ENCODE assay signal across 8 cellular contexts in the genomic region with DNA sequence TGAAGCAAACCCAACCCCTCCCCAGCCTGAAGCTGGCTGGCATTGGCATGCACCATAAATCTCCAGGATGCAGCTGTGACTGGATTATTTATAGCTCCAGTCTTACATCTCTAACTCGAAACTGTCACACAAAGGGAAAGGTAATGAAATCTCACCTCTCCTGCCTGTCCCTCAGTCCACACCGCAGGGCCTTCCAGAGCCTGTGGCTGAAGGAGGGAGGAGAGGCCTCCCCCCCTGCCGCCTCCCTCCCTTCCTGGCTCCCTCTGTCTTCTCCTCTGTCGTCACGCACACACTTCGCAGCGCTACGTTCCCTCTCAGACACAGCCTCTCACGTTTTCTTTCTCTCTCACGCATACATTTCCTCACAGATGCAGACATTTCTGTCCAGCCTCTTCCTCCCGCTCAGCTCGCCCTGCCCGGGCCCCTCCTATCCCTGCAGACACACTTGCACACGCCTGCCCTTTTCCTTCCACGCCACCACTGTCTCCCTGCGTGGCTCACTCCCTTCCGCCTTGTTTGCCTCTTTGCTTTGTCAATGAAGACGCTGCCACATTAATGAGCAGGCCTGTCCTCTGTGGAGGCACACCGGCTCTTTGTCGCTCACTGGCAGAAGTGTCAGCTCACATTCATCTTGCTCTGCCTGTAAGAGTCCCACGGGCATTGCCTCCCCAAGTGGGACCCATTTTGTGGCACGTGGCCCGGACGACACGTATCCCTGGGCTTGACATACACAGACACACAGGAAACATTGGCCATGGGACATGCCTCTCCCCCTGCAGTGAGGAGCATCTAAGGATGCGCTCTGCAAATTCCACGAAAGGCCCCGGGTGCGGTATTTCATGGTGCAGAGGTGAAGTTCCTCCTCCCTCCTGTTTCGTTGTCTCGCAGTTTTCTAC. TPM values are rescaled to one million over a fixed set of nuclear protein-coding genes. Genes with fewer than 3 reads are reported as not detected.
A peak's percentile ranks its signal among the peaks of the same experiment; 100 is the strongest.
DNase-seq lines count a peak whose midpoint lies in the region; ATAC-seq, FAIRE-seq and TF ChIP-seq lines count a peak whose summit lies in the region.

No MANE protein-coding gene starts in this region.

- intact Hi-C loops in activated CD4-positive, alpha-beta memory T cell treated with anti-CD3 and anti-CD28 coated beads for 36 hours (cut with micrococcal nuclease), result no loop called here

- no peak overlapping the region for H3K27ac Mint-ChIP-seq in activated CD4-positive, alpha-beta memory T cell treated with anti-CD3 and anti-CD28 coated beads for 36 hours

- H3K27me3 Mint-ChIP-seq in activated CD4-positive, alpha-beta memory T cell treated with anti-CD3 and anti-CD28 coated beads for 36 hours, result no peaks in the 10 kb centered on the region

- no peak overlapping the region for H3K4me3 Mint-ChIP-seq in activated CD4-positive, alpha-beta memory T cell treated with anti-CD3 and anti-CD28 coated beads for 36 hours

- no peaks in the 10 kb centered on the region for H3K36me3 Mint-ChIP-seq in activated CD4-positive, alpha-beta memory T cell treated with anti-CD3 and anti-CD28 coated beads for 36 hours

- no peaks in the 10 kb centered on the region for H3K9me3 ChIP-seq in muscle layer of colon (ENCODE audit: low read length)

- CTCF ChIA-PET in activated CD4-positive, alpha-beta memory T cell treated with anti-CD3 and anti-CD28 coated beads for 36 hours (lab: Charles Lee), result interaction anchor here (1.4 kb wide), 1 partner anchor 70 kb away, joined by 3 read pairs; no protein-coding TSS in a partner anchor

- H3K4me3 ChIP-seq in AG10803 (ENCODE audit: low read length) (peak overlapping the region; percentile 15), muscle layer of colon (ENCODE audit: low read depth in 1 of 2, low read length in 2 of 2) (peak overlapping the region in 1 of 2 donors; percentile 38)

- TF ChIP-seq CTCF in AG10803 (conservative IDR thresholded peaks at IDR 0.05; ENCODE audit: low read length), result no peak

- H3K4me1 Mint-ChIP-seq in activated CD4-positive, alpha-beta memory T cell treated with anti-CD3 and anti-CD28 coated beads for 36 hours (ENCODE audit: low read depth), result peaks cover 10% of the 10 kb centered on the region

- no peak for ATAC-seq in HG03521 (IDR thresholded peaks at IDR 0.05; ENCODE audit: unreplicated experiment)

- H3K36me3 ChIP-seq in muscle layer of colon (ENCODE audit: insufficient read depth, low read length), result no peaks in the 10 kb centered on the region

- peak overlapping the region; percentile 6 for H3K9ac ChIP-seq in muscle layer of colon (ENCODE audit: low read length)

- H3K9me3 Mint-ChIP-seq in activated CD4-positive, alpha-beta memory T cell treated with anti-CD3 and anti-CD28 coated beads for 36 hours, result no peaks in the 10 kb centered on the region

- H3K4me1 ChIP-seq in muscle layer of colon (ENCODE audit: insufficient read depth, low read length), result peaks cover 10% of the 10 kb centered on the region

- H3K27ac ChIP-seq in muscle layer of colon (ENCODE audit: low read depth, low read length), result peak overlapping the region; percentile 54

- POLR2A ChIA-PET in activated CD4-positive, alpha-beta memory T cell treated with anti-CD3 and anti-CD28 coated beads for 36 hours (lab: Charles Lee), result no interaction called here

- H3K27me3 ChIP-seq in muscle layer of colon (ENCODE audit: control insufficient read depth in 1 of 2, insufficient read depth in 2 of 2, low read length in 2 of 2), result no peaks in the 10 kb centered on the region

- DNase-seq in AG10803 (ENCODE audit: low read depth) (peak; percentile 79), GM19239 (ENCODE audit: insufficient read length, low spot score) (no peak), NCI-H2196 (lab: John Stamatoyannopoulos, UW; ENCODE audit: unreplicated experiment) (peak; percentile 76), cerebellar cortex (ENCODE audit: low spot score) (peak; percentile 50), activated gamma-delta T cell treated with Interleukin-2 at 50 U/mL for 16 hours (no peak)
- DNase-seq in activated CD4-positive, alpha-beta memory T cell treated with anti-CD3 and anti-CD28 coated beads for 36 hours, result no peak

- peak; percentile 80 for FAIRE-seq in GM19239 (lab: Jason Lieb, UNC)

RNA-seq across cellular contexts. Expression of gene IRF2BPL, which starts 27.9 kb away (rescaled TPM):
- 10 to 100 TPM; 38.5 to 41.1 TPM for total RNA-seq in activated CD4-positive, alpha-beta memory T cell treated with anti-CD3 and anti-CD28 coated beads for 36 hours

Comparison
In these comparisons a context has a peak if more than half of its experiments do, and no peak if none do; other contexts are left out.
1. DNase-seq: peak in AG10803 (single experiment), NCI-H2196 (single experiment) and cerebellar cortex (single experiment); none in GM19239 (single experiment), activated gamma-delta T cell treated with Interleukin-2 at 50 U/mL for 16 hours (single experiment) and activated CD4-positive, alpha-beta memory T cell treated with anti-CD3 and anti-CD28 coated beads for 36 hours (single experiment).